20 cellular contexts compared by ENCODE assay signal in genomic region chr16:67881557-67882220, GRCh38. TPM values are rescaled to one million over a fixed set of nuclear protein-coding genes. Genes with fewer than 3 reads are reported as not detected.
DNase-seq lines count a peak whose midpoint lies in the region; ATAC-seq and TF ChIP-seq lines count a peak whose summit lies in the region.
"Had no signal": no experiment of that assay in that cellular context is flagged by ENCODE, and none has a peak within 500 bp of the region (broad histone marks: within the 10 kb centered on the region; RNA-seq: fewer than 3 reads in every experiment).

No MANE protein-coding gene starts in this region.

- 88 to 89% methylated on average over 22 of the region's 22 CpGs for WGBS in aorta, 2 donors

- no peak overlapping the region for H3K4me3 ChIP-seq in MG63
- H3K4me3 ChIP-seq in aorta (ENCODE audit: low read length in 2 of 2) = no peak overlapping the region
- H3K4me3 ChIP-seq: mucosa of descending colon, ovary, vagina had no signal

- H3K9me3 ChIP-seq in MG63 (no peaks in the 10 kb centered on the region), aorta (ENCODE audit: control insufficient read depth, low read length) (no peaks in the 10 kb centered on the region)
- H3K9me3 ChIP-seq: mucosa of descending colon, ovary, vagina had no signal

- no peak for TF ChIP-seq CTCF in GM10266 (IDR thresholded peaks at IDR 0.05; ENCODE audit: control insufficient read depth, insufficient read depth, low read depth, missing control alignments)

- ATAC-seq in Right ventricle myocardium superior (ENCODE audit: poor library complexity) = peak; percentile 65
- no peak for ATAC-seq in aorta (ENCODE audit: low FRiP score)
- ATAC-seq in HG02981 (IDR thresholded peaks at IDR 0.05; ENCODE audit: unreplicated experiment) = no peak
- ATAC-seq: mucosa of descending colon had no signal

- intact Hi-C loops in Right ventricle myocardium superior (cut with DNase I) = no loop called here
- intact Hi-C loops in aorta (cut with DNase I) = loop anchor here in 1 of 2 donors (5.0 kb wide), 1 partner anchor 39 kb away; the partner anchor contains the start of gene THAP11

- no peaks in the 10 kb centered on the region for H3K4me1 ChIP-seq in aorta (ENCODE audit: control insufficient read depth in 1 of 2, insufficient read depth in 2 of 2, low read length in 2 of 2)

- H3K36me3 ChIP-seq in MG63 (peaks cover 15% of the 10 kb centered on the region), aorta (ENCODE audit: control insufficient read depth in 1 of 2, insufficient read depth in 2 of 2, low read length in 1 of 2) (peaks cover 0 to 18% of the 10 kb centered on the region in 2 donors)
- H3K36me3 ChIP-seq: ovary had no signal

- H3K27ac ChIP-seq in aorta (ENCODE audit: low read depth in 1 of 2, low read length in 2 of 2) = no peak overlapping the region
- H3K27ac ChIP-seq: ovary, vagina had no signal

- H3K27me3 ChIP-seq in MG63 (no peaks in the 10 kb centered on the region), aorta (ENCODE audit: control insufficient read depth in 1 of 2, insufficient read depth in 2 of 2, low read length in 1 of 2) (no peaks in the 10 kb centered on the region)
- H3K27me3 ChIP-seq: ovary, vagina had no signal

- DNase-seq in Ammon's horn (ENCODE audit: low spot score) (peak; percentile 82), SHP77 treated with DMSO at 0.1 percent for 48 hours (lab: John Stamatoyannopoulos, UW) (peak; percentile 73), Right ventricle myocardium superior (peak; percentile 77), nucleus accumbens (lab: John Stamatoyannopoulos, UW) (peak in 45 of 56 donors; percentile 13 to 76 (median 50)), MG63 (no peak), aorta (no peak), GM10266 (ENCODE audit: extremely low spot score) (no peak)
- DNase-seq: CD8-positive, alpha-beta memory T cell; erythroblast; Karpas-422; kidney; mucosa of descending colon; NCI-H1436 treated with DMSO at 0.1 percent for 48 hours; NCI-H345; ovary; SIG-M5; stimulated activated CD4-positive, alpha-beta T cell treated with anti-CD3 and anti-CD28 coated beads, Interleukin-12 subunit alpha, Interleukin-12 subunit beta, amount 100 ng/mL, for 4 hours had no signal

RNA-seq across cellular contexts. Expression of gene NRN1L, which starts 3.0 kb away (rescaled TPM):
- total RNA-seq in Right ventricle myocardium superior (not detected), aorta (1 to 10 TPM in 1 of 2 donors, not detected in 1; 2.1 TPM)
- not detected in 2 replicates for total RNA-seq in MG63 (2014; rRNA removed; shearing (Covaris generic); ENCODE audit: low replicate concordance)
- polyA plus RNA-seq in aorta = 1 to 10 TPM; 1.5 to 3.2 TPM
- total RNA-seq: Daoy, vagina had no signal

RNA-seq across cellular contexts. Expression of gene EDC4, which starts 8.8 kb away (rescaled TPM):
- total RNA-seq in Right ventricle myocardium superior (30.6 TPM), aorta (10 to 100 TPM; 46.9 to 53.2 TPM)
- total RNA-seq in MG63 (2014; rRNA removed; shearing (Covaris generic); ENCODE audit: low replicate concordance) = 19.8 and 38.6 TPM in 2 replicates
- 10 to 100 TPM; 14.4 to 66.4 TPM for polyA plus RNA-seq in aorta

RNA-seq across cellular contexts. Expression of gene PSKH1, which starts 11.4 kb away (rescaled TPM):
- 16.6 TPM for total RNA-seq in Right ventricle myocardium superior
- 3.1 and 13.8 TPM in 2 replicates for total RNA-seq in MG63 (2014; rRNA removed; shearing (Covaris generic); ENCODE audit: low replicate concordance)
- 10 to 100 TPM; 29.6 to 30.4 TPM for total RNA-seq in aorta
- 10 to 100 TPM; 15.2 to 16.2 TPM for polyA plus RNA-seq in aorta

RNA-seq across cellular contexts. Expression of gene CENPT, which starts 34.2 kb away (rescaled TPM):
- total RNA-seq in Right ventricle myocardium superior = 20.6 TPM
- 20.4 and 27.4 TPM in 2 replicates for total RNA-seq in MG63 (2014; rRNA removed; shearing (Covaris generic); ENCODE audit: low replicate concordance)
- total RNA-seq in aorta = 10 to 100 TPM; 39.8 to 57.9 TPM
- polyA plus RNA-seq in aorta = 100 to 1,000 TPM in 1 of 2 donors, 10 to 100 TPM in 1; 28.3 to 168 TPM

RNA-seq across cellular contexts. Expression of gene NUTF2, which starts 35.0 kb away (rescaled TPM):
- total RNA-seq in Right ventricle myocardium superior = 76.7 TPM
- total RNA-seq in MG63 (2014; rRNA removed; shearing (Covaris generic); ENCODE audit: low replicate concordance) = 55.9 and 178 TPM in 2 replicates
- total RNA-seq in aorta = 10 to 100 TPM; 80.7 to 88.2 TPM
- 100 to 1,000 TPM in 1 of 2 donors, 10 to 100 TPM in 1; 95.4 to 130 TPM for polyA plus RNA-seq in aorta

Comparison
In these comparisons a context has a peak if more than half of its experiments do, and no peak if none do; other contexts are left out.
1. DNase-seq: peak in Ammon's horn (single experiment), SHP77 treated with DMSO at 0.1 percent for 48 hours (single experiment), Right ventricle myocardium superior (single experiment) and nucleus accumbens (45 of 56); none in MG63 (single experiment), aorta (0 of 2) and GM10266 (single experiment).